Comparison of ENCODE assay signal across 11 cellular contexts in genomic region chr2:149050188-149050587, GRCh38. TPM values are rescaled to one million over a fixed set of nuclear protein-coding genes. Genes with fewer than 3 reads are reported as not detected.
DNase-seq lines count a peak whose midpoint lies in the region; ATAC-seq and TF ChIP-seq lines count a peak whose summit lies in the region.
"Had no signal": no experiment of that assay in that cellular context is flagged by ENCODE, and none has a peak within 500 bp of the region (broad histone marks: within the 10 kb centered on the region; RNA-seq: fewer than 3 reads in every experiment).

No MANE protein-coding gene starts in this region.

- no peak for TF ChIP-seq POLR2A in heart left ventricle (IDR thresholded peaks at IDR 0.05)

- peaks cover 0 to 7% (median 0%) of the 10 kb centered on the region in 9 donors for H3K27me3 ChIP-seq in heart left ventricle
- H3K27me3 ChIP-seq: Peyer's patch had no signal

- H3K9me3 ChIP-seq in heart left ventricle: peaks cover 0 to 31% (median 10%) of the 10 kb centered on the region in 12 donors
- H3K9me3 ChIP-seq: Peyer's patch had no signal

- no peak overlapping the region for H3K27ac ChIP-seq in heart left ventricle
- H3K27ac ChIP-seq: Peyer's patch had no signal

- H3K36me3 ChIP-seq in heart left ventricle: no peaks in the 10 kb centered on the region
- H3K36me3 ChIP-seq: Peyer's patch had no signal

- in situ Hi-C loops in GM13977 (cut with MboI; ENCODE audit: low pct_unique_long_range_greater_than_20kb, low sequenced_read_pairs, unreplicated experiment): no loop called here

- WGBS in heart left ventricle, 4 donors: 62 to 77% (median 66%) methylated on average over 6 of the region's 6 CpGs

- intact Hi-C loops in heart left ventricle (cut with DNase I): no loop called here

- DNase-seq in GM13977 (ENCODE audit: low spot score) (peak; percentile 57), fibroblast of peridontal ligament (ENCODE audit: extremely low read depth) (peak; percentile 62), DMS53 (lab: John Stamatoyannopoulos, UW) (no peak), heart left ventricle (no peak), NCI-H446 treated with DMSO at 0.1 percent for 48 hours (lab: John Stamatoyannopoulos, UW) (no peak), DMS153 (lab: John Stamatoyannopoulos, UW) (no peak)
- DNase-seq: activated CD4-positive, alpha-beta T cell treated with anti-CD3 and anti-CD28 coated beads, Interleukin-2, amount 50 U/mL, for 1 hour; anterior cingulate cortex; Peyer's patch had no signal

- no peak overlapping the region for H3K4me3 ChIP-seq in heart left ventricle
- H3K4me3 ChIP-seq: Peyer's patch had no signal

- TF ChIP-seq CTCF in GM13977 (IDR thresholded peaks at IDR 0.05; ENCODE audit: extremely low read depth, insufficient read depth, missing control alignments) (no peak), heart left ventricle (IDR thresholded peaks at IDR 0.05) (no peak)

- H3K4me1 ChIP-seq in heart left ventricle: no peaks in the 10 kb centered on the region
- H3K4me1 ChIP-seq: Peyer's patch had no signal

- peak; percentile 95 for ATAC-seq in GM21360 (IDR thresholded peaks at IDR 0.05; ENCODE audit: unreplicated experiment)
- peak; percentile 81 for ATAC-seq in HG03196 (IDR thresholded peaks at IDR 0.05; ENCODE audit: unreplicated experiment)
- no peak for ATAC-seq in heart left ventricle

RNA-seq across cellular contexts. Expression of gene LYPD6B, which starts 11.7 kb away (rescaled TPM):
- not detected for total RNA-seq in heart left ventricle
- not detected for polyA plus RNA-seq in heart left ventricle

Comparison
In these comparisons a context has a peak if more than half of its experiments do, and no peak if none do; other contexts are left out.
1. DNase-seq: peak in GM13977 (single experiment) and fibroblast of peridontal ligament (single experiment); none in DMS53 (single experiment), heart left ventricle (0 of 5), NCI-H446 treated with DMSO at 0.1 percent for 48 hours (single experiment) and DMS153 (single experiment).
2. ATAC-seq: peak in GM21360 (single experiment) and HG03196 (single experiment); none in heart left ventricle (0 of 4).